26 cellular contexts compared by ENCODE assay signal in the genomic region with DNA sequence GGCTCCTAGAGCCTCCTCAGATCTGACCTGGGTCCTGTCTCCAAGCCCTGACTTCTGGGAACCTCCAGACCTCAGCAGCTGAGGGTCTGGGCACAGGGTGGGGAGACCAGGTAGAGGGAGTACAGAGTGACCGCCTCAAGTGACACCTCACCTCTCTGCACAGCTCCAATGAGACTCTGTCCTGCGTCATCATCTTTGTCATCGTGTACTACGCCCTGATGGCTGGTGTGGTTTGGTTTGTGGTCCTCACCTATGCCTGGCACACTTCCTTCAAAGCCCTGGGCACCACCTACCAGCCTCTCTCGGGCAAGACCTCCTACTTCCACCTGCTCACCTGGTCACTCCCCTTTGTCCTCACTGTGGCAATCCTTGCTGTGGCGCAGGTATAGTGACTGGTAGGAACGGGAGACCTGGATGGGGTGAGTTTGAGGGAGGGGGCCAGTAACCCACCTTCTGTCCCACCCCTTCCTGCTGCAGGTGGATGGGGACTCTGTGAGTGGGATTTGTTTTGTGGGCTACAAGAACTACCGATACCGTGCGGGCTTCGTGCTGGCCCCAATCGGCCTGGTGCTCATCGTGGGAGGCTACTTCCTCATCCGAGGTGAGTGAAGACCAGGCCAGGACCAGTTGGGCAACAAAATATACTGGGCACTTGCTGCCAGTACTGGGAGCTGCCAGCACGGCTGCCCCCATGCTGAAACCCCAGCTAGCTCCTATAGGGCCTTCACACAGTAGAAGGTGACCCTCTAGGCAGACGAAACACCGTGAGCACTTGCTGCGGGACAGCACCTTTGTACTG. TPM values are rescaled to one million over a fixed set of nuclear protein-coding genes. Genes with fewer than 3 reads are reported as not detected.
"Had no signal": no experiment of that assay in that cellular context is flagged by ENCODE, and none has a peak within 500 bp of the region (broad histone marks: within the 10 kb centered on the region; RNA-seq: fewer than 3 reads in every experiment).

No MANE protein-coding gene starts in this region.

- H3K4me3 Mint-ChIP-seq: activated CD4-positive, alpha-beta T cell treated with anti-CD3 and anti-CD28 coated beads, Interleukin-2, amount 10 ng/mL, durations not matched to agents 7 days and 5 days; activated CD8-positive, alpha-beta T cell treated with anti-CD3 and anti-CD28 coated beads for 36 hours; activated naive CD4-positive, alpha-beta T cell treated with anti-CD3 and anti-CD28 coated beads for 36 hours; activated naive CD8-positive, alpha-beta T cell treated with anti-CD3 and anti-CD28 coated beads for 36 hours; activated T-cell treated with anti-CD3 and anti-CD28 coated beads, Interleukin-2, amount 50 U/mL, for 72 hours; naive thymus-derived CD8-positive, alpha-beta T cell; stimulated activated naive CD8-positive, alpha-beta T cell treated with anti-CD3 and anti-CD28 coated beads, Interleukin-15, Interleukin-2, amounts not matched to agents 100 ng/mL and 50 ng/mL, for 24 hours; WTC11 had no signal

- H3K4me3 ChIP-seq: adrenal gland, heart right ventricle, thoracic aorta, uterus had no signal

- H3K36me3 Mint-ChIP-seq: activated naive CD8-positive, alpha-beta T cell treated with anti-CD3 and anti-CD28 coated beads for 36 hours; naive thymus-derived CD8-positive, alpha-beta T cell had no signal

- H3K27me3 ChIP-seq: adrenal gland, brain microvascular endothelial cell, foreskin keratinocyte, heart right ventricle, uterus had no signal

- H3K27ac Mint-ChIP-seq: activated CD4-positive, alpha-beta T cell treated with anti-CD3 and anti-CD28 coated beads, Interleukin-2, amount 10 ng/mL, durations not matched to agents 7 days and 5 days; activated CD8-positive, alpha-beta T cell treated with anti-CD3 and anti-CD28 coated beads for 36 hours; activated naive CD4-positive, alpha-beta T cell treated with anti-CD3 and anti-CD28 coated beads for 36 hours; activated naive CD8-positive, alpha-beta T cell treated with anti-CD3 and anti-CD28 coated beads for 36 hours; activated T-cell treated with anti-CD3 and anti-CD28 coated beads, Interleukin-2, amount 50 U/mL, for 72 hours; naive thymus-derived CD8-positive, alpha-beta T cell; stimulated activated naive CD8-positive, alpha-beta T cell treated with anti-CD3 and anti-CD28 coated beads, Interleukin-15, Interleukin-2, amounts not matched to agents 100 ng/mL and 50 ng/mL, for 24 hours; WTC11 had no signal

- ATAC-seq: activated CD8-positive, alpha-beta T cell treated with anti-CD3 and anti-CD28 coated beads for 36 hours; foreskin keratinocyte; left ventricle myocardium superior; naive thymus-derived CD8-positive, alpha-beta T cell; right cardiac atrium; WTC11 had no signal

- DNase-seq: activated CD4-positive, alpha-beta T cell treated with anti-CD3 and anti-CD28 coated beads for 1 hour; activated CD4-positive, alpha-beta T cell treated with anti-CD3 and anti-CD28 coated beads, Interleukin-2, amount 10 ng/mL, durations not matched to agents 7 days and 5 days; activated CD8-positive, alpha-beta T cell treated with anti-CD3 and anti-CD28 coated beads for 36 hours; activated effector memory CD4-positive, alpha-beta T cell treated with Interleukin-2 at 50 U/mL for 16 hours; activated naive CD4-positive, alpha-beta T cell treated with anti-CD3 and anti-CD28 coated beads for 36 hours; activated naive CD8-positive, alpha-beta T cell treated with anti-CD3 and anti-CD28 coated beads for 36 hours; activated T-cell treated with anti-CD3 and anti-CD28 coated beads, Interleukin-2, amount 50 U/mL, for 72 hours; adrenal gland; brain microvascular endothelial cell; cortex of kidney; foreskin keratinocyte; heart right ventricle; left ventricle myocardium superior; mammary epithelial cell; midbrain; naive thymus-derived CD8-positive, alpha-beta T cell; right cardiac atrium; stimulated activated CD4-positive, alpha-beta T cell treated with anti-CD3 and anti-CD28 coated beads, Interleukin-2, amount 100 ng/mL, for 48 hours; trophoblast cell; uterus had no signal

- H3K9me3 Mint-ChIP-seq: activated CD4-positive, alpha-beta T cell treated with anti-CD3 and anti-CD28 coated beads, Interleukin-2, amount 10 ng/mL, durations not matched to agents 7 days and 5 days; activated CD8-positive, alpha-beta T cell treated with anti-CD3 and anti-CD28 coated beads for 36 hours; activated naive CD4-positive, alpha-beta T cell treated with anti-CD3 and anti-CD28 coated beads for 36 hours; activated naive CD8-positive, alpha-beta T cell treated with anti-CD3 and anti-CD28 coated beads for 36 hours; activated T-cell treated with anti-CD3 and anti-CD28 coated beads, Interleukin-2, amount 50 U/mL, for 72 hours; naive thymus-derived CD8-positive, alpha-beta T cell; stimulated activated naive CD8-positive, alpha-beta T cell treated with anti-CD3 and anti-CD28 coated beads, Interleukin-15, Interleukin-2, amounts not matched to agents 100 ng/mL and 50 ng/mL, for 24 hours; WTC11 had no signal

- FAIRE-seq: astrocyte, endothelial cell of umbilical vein, islet of Langerhans had no signal

- H3K4me1 Mint-ChIP-seq: activated CD4-positive, alpha-beta T cell treated with anti-CD3 and anti-CD28 coated beads, Interleukin-2, amount 10 ng/mL, durations not matched to agents 7 days and 5 days; activated naive CD8-positive, alpha-beta T cell treated with anti-CD3 and anti-CD28 coated beads for 36 hours; WTC11 had no signal

- H3K9me3 ChIP-seq: adrenal gland, heart right ventricle, thoracic aorta, uterus had no signal

- H3K36me3 ChIP-seq: adrenal gland, brain microvascular endothelial cell, uterus had no signal

- H3K4me1 ChIP-seq: adrenal gland, foreskin keratinocyte, uterus had no signal

- H3K27ac ChIP-seq: adrenal gland, brain microvascular endothelial cell, foreskin keratinocyte, heart right ventricle, thoracic aorta, uterus had no signal

- H3K27me3 Mint-ChIP-seq: activated CD4-positive, alpha-beta T cell treated with anti-CD3 and anti-CD28 coated beads, Interleukin-2, amount 10 ng/mL, durations not matched to agents 7 days and 5 days had no signal

RNA-seq across cellular contexts. Expression of a gene that starts 17.8 kb away (rescaled TPM):
- total RNA-seq: activated CD4-positive, alpha-beta T cell treated with anti-CD3 and anti-CD28 coated beads, Interleukin-2, amount 10 ng/mL, durations not matched to agents 7 days and 5 days had no signal
- polyA plus RNA-seq: naive thymus-derived CD8-positive, alpha-beta T cell had no signal
